In genomic region chr10:46234431-46235060, GRCh38 we compare ENCODE assay signal across 1 cellular context.
TF ChIP-seq lines count a peak whose summit lies in the region.

No MANE protein-coding gene starts in this region.

TF ChIP-seq in HepG2, 621 proteins besides CTCF, POLR2A, EP300 and RAD21:
- TF ChIP-seq POGZ (CRISPR knock-in tag; IDR thresholded peaks at IDR 0.05): no peak
- TF ChIP-seq RXRB (CRISPR knock-in tag; IDR thresholded peaks at IDR 0.05; ENCODE audit: borderline replicate concordance): no peak
- no peak for TF ChIP-seq EED (CRISPR knock-in tag; IDR thresholded peaks at IDR 0.05)
- no peak for TF ChIP-seq ZFP90 (CRISPR knock-in tag; IDR thresholded peaks at IDR 0.05; ENCODE audit: borderline replicate concordance)
- TF ChIP-seq, protein P1, sequence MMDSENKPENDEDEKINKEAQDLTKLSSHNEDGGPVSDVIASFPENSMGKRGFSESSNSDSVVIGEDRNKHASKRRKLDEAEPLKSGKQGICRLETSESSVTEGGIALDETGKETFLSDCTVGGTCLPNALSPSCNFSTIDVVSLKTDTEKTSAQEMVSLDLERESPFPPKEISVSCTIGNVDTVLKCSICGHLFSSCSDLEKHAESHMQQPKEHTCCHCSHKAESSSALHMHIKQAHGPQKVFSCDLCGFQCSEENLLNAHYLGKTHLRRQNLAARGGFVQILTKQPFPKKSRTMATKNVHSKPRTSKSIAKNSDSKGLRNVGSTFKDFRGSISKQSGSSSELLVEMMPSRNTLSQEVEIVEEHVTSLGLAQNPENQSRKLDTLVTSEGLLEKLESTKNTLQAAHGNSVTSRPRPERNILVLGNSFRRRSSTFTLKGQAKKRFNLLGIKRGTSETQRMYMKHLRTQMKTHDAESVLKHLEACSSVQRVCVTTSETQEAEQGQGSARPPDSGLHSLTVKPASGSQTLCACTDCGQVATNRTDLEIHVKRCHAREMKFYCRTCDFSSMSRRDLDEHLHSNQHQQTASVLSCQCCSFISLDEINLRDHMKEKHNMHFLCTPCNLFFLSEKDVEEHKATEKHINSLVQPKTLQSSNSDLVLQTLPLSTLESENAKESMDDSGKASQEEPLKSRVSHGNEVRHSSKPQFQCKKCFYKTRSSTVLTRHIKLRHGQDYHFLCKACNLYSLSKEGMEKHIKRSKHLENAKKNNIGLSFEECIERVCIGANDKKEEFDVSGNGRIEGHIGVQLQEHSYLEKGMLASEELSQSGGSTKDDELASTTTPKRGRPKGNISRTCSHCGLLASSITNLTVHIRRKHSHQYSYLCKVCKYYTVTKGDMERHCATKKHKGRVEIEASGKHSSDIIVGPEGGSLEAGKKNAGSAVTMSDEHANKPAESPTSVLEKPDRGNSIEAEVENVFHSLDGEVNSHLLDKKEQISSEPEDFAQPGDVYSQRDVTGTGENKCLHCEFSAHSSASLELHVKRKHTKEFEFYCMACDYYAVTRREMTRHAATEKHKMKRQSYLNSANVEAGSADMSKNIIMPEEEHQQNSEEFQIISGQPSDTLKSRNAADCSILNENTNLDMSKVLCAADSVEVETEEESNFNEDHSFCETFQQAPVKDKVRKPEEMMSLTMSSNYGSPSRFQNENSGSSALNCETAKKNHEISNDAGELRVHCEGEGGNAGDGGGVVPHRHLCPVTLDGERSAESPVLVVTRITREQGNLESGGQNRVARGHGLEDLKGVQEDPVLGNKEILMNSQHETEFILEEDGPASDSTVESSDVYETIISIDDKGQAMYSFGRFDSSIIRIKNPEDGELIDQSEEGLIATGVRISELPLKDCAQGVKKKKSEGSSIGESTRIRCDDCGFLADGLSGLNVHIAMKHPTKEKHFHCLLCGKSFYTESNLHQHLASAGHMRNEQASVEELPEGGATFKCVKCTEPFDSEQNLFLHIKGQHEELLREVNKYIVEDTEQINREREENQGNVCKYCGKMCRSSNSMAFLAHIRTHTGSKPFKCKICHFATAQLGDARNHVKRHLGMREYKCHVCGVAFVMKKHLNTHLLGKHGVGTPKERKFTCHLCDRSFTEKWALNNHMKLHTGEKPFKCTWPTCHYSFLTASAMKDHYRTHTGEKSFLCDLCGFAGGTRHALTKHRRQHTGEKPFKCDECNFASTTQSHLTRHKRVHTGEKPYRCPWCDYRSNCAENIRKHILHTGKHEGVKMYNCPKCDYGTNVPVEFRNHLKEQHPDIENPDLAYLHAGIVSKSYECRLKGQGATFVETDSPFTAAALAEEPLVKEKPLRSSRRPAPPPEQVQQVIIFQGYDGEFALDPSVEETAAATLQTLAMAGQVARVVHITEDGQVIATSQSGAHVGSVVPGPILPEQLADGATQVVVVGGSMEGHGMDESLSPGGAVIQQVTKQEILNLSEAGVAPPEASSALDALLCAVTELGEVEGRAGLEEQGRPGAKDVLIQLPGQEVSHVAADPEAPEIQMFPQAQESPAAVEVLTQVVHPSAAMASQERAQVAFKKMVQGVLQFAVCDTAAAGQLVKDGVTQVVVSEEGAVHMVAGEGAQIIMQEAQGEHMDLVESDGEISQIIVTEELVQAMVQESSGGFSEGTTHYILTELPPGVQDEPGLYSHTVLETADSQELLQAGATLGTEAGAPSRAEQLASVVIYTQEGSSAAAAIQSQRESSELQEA (CRISPR knock-in tag; IDR thresholded peaks at IDR 0.05; ENCODE audit: not compliant biosample characterization): no peak
- no peak for TF ChIP-seq GZF1 (CRISPR knock-in tag; IDR thresholded peaks at IDR 0.05)
- TF ChIP-seq KLF6 (CRISPR knock-in tag; IDR thresholded peaks at IDR 0.05): no peak
- TF ChIP-seq RBM39 (IDR thresholded peaks at IDR 0.05; ENCODE audit: low read depth, low read length, poor library complexity, severe bottlenecking): no peak
- TF ChIP-seq ZNF431 (CRISPR knock-in tag; IDR thresholded peaks at IDR 0.05; ENCODE audit: borderline replicate concordance, low read depth): no peak
- no peak for TF ChIP-seq TP53 (CRISPR knock-in tag; conservative IDR thresholded peaks at IDR 0.05)
- no peak for TF ChIP-seq NR2F6 (IDR thresholded peaks at IDR 0.05)
- no peak for TF ChIP-seq NR2F6 (CRISPR knock-in tag; IDR thresholded peaks at IDR 0.05)
- no peak for TF ChIP-seq HNF4G (IDR thresholded peaks at IDR 0.05; ENCODE audit: borderline replicate concordance, low read depth, low read length)
- TF ChIP-seq HNF4G (CRISPR knock-in tag; IDR thresholded peaks at IDR 0.05; ENCODE audit: borderline replicate concordance, low read depth): no peak
TF ChIP-seq in HepG2: peak in this region for 0.
